Comparison of ENCODE assay signal across 24 cellular contexts in the genomic region with DNA sequence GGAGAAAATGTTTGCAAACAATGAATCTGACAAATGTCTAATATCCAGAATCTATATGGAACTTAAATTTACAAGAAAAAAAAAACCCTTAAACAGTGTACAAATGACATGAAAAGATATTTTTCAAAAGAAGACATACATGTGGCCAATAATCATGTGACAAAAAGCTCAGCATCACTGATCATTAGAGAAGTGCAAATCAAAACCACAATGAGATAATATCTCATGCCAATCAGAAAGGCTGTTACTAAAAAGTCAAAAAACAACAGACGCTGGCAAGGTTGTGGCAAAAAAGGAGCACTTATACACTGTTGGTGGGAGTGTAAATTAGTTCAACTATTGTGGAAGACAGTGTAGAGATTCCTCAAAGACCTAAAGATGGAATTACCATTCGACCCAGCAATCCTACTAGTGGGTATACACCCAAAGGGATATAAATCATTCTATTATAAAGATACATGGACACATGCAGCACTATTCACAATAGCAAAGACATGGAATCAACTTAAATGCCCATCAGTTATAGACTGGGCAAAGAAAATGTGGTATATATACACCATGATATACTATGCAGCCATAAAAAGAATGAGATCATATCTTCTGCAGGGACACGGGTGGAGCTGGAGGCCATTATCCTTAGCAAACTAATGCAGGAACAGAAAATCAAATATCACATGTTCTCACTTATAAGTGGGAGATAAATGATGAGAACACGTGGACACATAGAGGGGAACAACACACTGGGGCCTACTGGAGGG.
DNase-seq lines count a peak whose midpoint lies in the region; ATAC-seq and TF ChIP-seq lines count a peak whose summit lies in the region.
"Had no signal": no experiment of that assay in that cellular context is flagged by ENCODE, and none has a peak within 500 bp of the region (broad histone marks: within the 10 kb centered on the region; RNA-seq: fewer than 3 reads in every experiment).

No MANE protein-coding gene starts in this region.

- H3K27ac Mint-ChIP-seq in activated naive CD4-positive, alpha-beta T cell treated with anti-CD3 and anti-CD28 coated beads, Interleukin-2, amount 10 ng/mL, durations not matched to agents 7 days and 5 days: peak overlapping the region; percentile 28
- peak overlapping the region; percentile 50 for H3K27ac Mint-ChIP-seq in activated naive CD8-positive, alpha-beta T cell treated with anti-CD3 and anti-CD28 coated beads, Interleukin-2, amount 50 U/mL, for 24 hours
- H3K27ac Mint-ChIP-seq in stimulated activated memory B cell treated with anti-CD40 and anti-IgM and Interleukin-4, amounts not matched to agents 10 μg/mL and 1 μg/mL and 100 μg/mL, for 72 hours: peak overlapping the region; percentile 41

- CTCF ChIA-PET in activated naive CD4-positive, alpha-beta T cell treated with anti-CD3 and anti-CD28 coated beads, Interleukin-2, amount 10 ng/mL, durations not matched to agents 7 days and 5 days (lab: Charles Lee): interaction anchor here (1.5 kb wide), 1 partner anchor 17 kb away, joined by 3 read pairs; no protein-coding TSS in a partner anchor
- CTCF ChIA-PET in GM10248 (lab: Yijun Ruan, JAX): interaction anchor here (1.0 to 10.1 kb wide), 2 partner anchors 351 to 481 kb away, joined by 3 to 43 read pairs; no protein-coding TSS in a partner anchor

- no peak overlapping the region for H3K4me3 ChIP-seq in SK-N-MC
- H3K4me3 ChIP-seq: BLaER1, heart right ventricle, thyroid gland had no signal

- H3K36me3 Mint-ChIP-seq in activated naive CD4-positive, alpha-beta T cell treated with anti-CD3 and anti-CD28 coated beads, Interleukin-2, amount 10 ng/mL, durations not matched to agents 7 days and 5 days: peaks cover 17% of the 10 kb centered on the region
- H3K36me3 Mint-ChIP-seq in activated naive CD8-positive, alpha-beta T cell treated with anti-CD3 and anti-CD28 coated beads, Interleukin-2, amount 50 U/mL, for 24 hours (ENCODE audit: low read depth): peaks cover 2% of the 10 kb centered on the region
- H3K36me3 Mint-ChIP-seq in stimulated activated memory B cell treated with anti-CD40 and anti-IgM and Interleukin-4, amounts not matched to agents 10 μg/mL and 1 μg/mL and 100 μg/mL, for 72 hours: peaks cover 6% of the 10 kb centered on the region

- H3K36me3 ChIP-seq in SK-N-MC (ENCODE audit: insufficient read depth, low read length): peaks cover 13% of the 10 kb centered on the region
- H3K36me3 ChIP-seq: BLaER1, brain microvascular endothelial cell, heart right ventricle, thyroid gland had no signal

- H3K9me3 Mint-ChIP-seq in activated naive CD4-positive, alpha-beta T cell treated with anti-CD3 and anti-CD28 coated beads, Interleukin-2, amount 10 ng/mL, durations not matched to agents 7 days and 5 days: no peaks in the 10 kb centered on the region
- no peaks in the 10 kb centered on the region for H3K9me3 Mint-ChIP-seq in activated naive CD8-positive, alpha-beta T cell treated with anti-CD3 and anti-CD28 coated beads, Interleukin-2, amount 50 U/mL, for 24 hours
- no peaks in the 10 kb centered on the region for H3K9me3 Mint-ChIP-seq in stimulated activated memory B cell treated with anti-CD40 and anti-IgM and Interleukin-4, amounts not matched to agents 10 μg/mL and 1 μg/mL and 100 μg/mL, for 72 hours

- POLR2A ChIA-PET in GM10248 (lab: Yijun Ruan, JAX): no interaction called here

- peaks cover 14% of the 10 kb centered on the region for H3K4me1 Mint-ChIP-seq in activated naive CD4-positive, alpha-beta T cell treated with anti-CD3 and anti-CD28 coated beads, Interleukin-2, amount 10 ng/mL, durations not matched to agents 7 days and 5 days
- peaks cover 48% of the 10 kb centered on the region for H3K4me1 Mint-ChIP-seq in activated naive CD8-positive, alpha-beta T cell treated with anti-CD3 and anti-CD28 coated beads, Interleukin-2, amount 50 U/mL, for 24 hours
- peaks cover 42% of the 10 kb centered on the region for H3K4me1 Mint-ChIP-seq in stimulated activated memory B cell treated with anti-CD40 and anti-IgM and Interleukin-4, amounts not matched to agents 10 μg/mL and 1 μg/mL and 100 μg/mL, for 72 hours

- no peak for DNase-seq in activated naive CD4-positive, alpha-beta T cell treated with anti-CD3 and anti-CD28 coated beads, Interleukin-2, amount 10 ng/mL, durations not matched to agents 7 days and 5 days
- DNase-seq in activated naive CD4-positive, alpha-beta T cell treated with anti-CD3 and anti-CD28 coated beads, Interleukin-2, amount 50 U/mL, for 16 hours: no peak
- DNase-seq in SK-N-MC (ENCODE audit: low read depth, low spot score) (no peak), NCI-H1417 (lab: John Stamatoyannopoulos, UW) (no peak), GM10248 (ENCODE audit: extremely low spot score) (no peak)
- no peak for DNase-seq in activated naive CD8-positive, alpha-beta T cell treated with anti-CD3 and anti-CD28 coated beads, Interleukin-2, amount 50 U/mL, for 24 hours
- DNase-seq in stimulated activated naive CD4-positive, alpha-beta T cell treated with Interleukin-2 at 50 U/mL for 16 hours (lab: John Stamatoyannopoulos, UW): no peak
- DNase-seq: ACHN; activated CD4-positive, alpha-beta T cell treated with anti-CD3 and anti-CD28 coated beads, Interleukin-2, amount 50 U/mL, for 1 hour; brain microvascular endothelial cell; effector memory CD4-positive, alpha-beta T cell; foreskin fibroblast; heart right ventricle; mesendoderm; NCI-H1092 treated with DMSO at 0.1 percent for 48 hours; NCI-H2029 treated with DMSO at 0.1 percent for 48 hours; NCI-H226; NCI-H748 treated with DMSO at 0.1 percent for 48 hours; RPMI8226; stimulated activated CD4-positive, alpha-beta T cell treated with anti-CD3 and anti-CD28 coated beads, Interleukin-2, amount 100 ng/mL, for 48 hours; stimulated activated naive CD4-positive, alpha-beta T cell; thyroid gland had no signal

- H3K9me3 ChIP-seq in SK-N-MC (ENCODE audit: low read depth, low read length): peaks cover 12% of the 10 kb centered on the region; the same call in 1 of the 2 replicates
- H3K9me3 ChIP-seq: BLaER1, heart right ventricle, thyroid gland had no signal

- ATAC-seq in activated naive CD8-positive, alpha-beta T cell treated with anti-CD3 and anti-CD28 coated beads, Interleukin-2, amount 50 U/mL, for 24 hours: no peak
- no peak for ATAC-seq in stimulated activated memory B cell treated with anti-CD40 and anti-IgM and Interleukin-4, amounts not matched to agents 10 μg/mL and 1 μg/mL and 100 μg/mL, for 72 hours
- ATAC-seq: heart right ventricle had no signal

- H3K9ac ChIP-seq in SK-N-MC (ENCODE audit: insufficient read length): no peak overlapping the region
- H3K9ac ChIP-seq: BLaER1 had no signal

- no peak overlapping the region for H3K4me3 Mint-ChIP-seq in activated naive CD4-positive, alpha-beta T cell treated with anti-CD3 and anti-CD28 coated beads, Interleukin-2, amount 10 ng/mL, durations not matched to agents 7 days and 5 days
- H3K4me3 Mint-ChIP-seq in activated naive CD8-positive, alpha-beta T cell treated with anti-CD3 and anti-CD28 coated beads, Interleukin-2, amount 50 U/mL, for 24 hours: no peak overlapping the region
- no peak overlapping the region for H3K4me3 Mint-ChIP-seq in stimulated activated memory B cell treated with anti-CD40 and anti-IgM and Interleukin-4, amounts not matched to agents 10 μg/mL and 1 μg/mL and 100 μg/mL, for 72 hours

- TF ChIP-seq CTCF in GM10248 (IDR thresholded peaks at IDR 0.05; ENCODE audit: control extremely low read depth, extremely low read depth, low read depth, missing control alignments): no peak

- peak overlapping the region; percentile 94 for H3K27ac ChIP-seq in SK-N-MC
- H3K27ac ChIP-seq: BLaER1, brain microvascular endothelial cell, heart right ventricle, thyroid gland had no signal

- no peaks in the 10 kb centered on the region for H3K27me3 Mint-ChIP-seq in activated naive CD4-positive, alpha-beta T cell treated with anti-CD3 and anti-CD28 coated beads, Interleukin-2, amount 10 ng/mL, durations not matched to agents 7 days and 5 days
- no peaks in the 10 kb centered on the region for H3K27me3 Mint-ChIP-seq in activated naive CD8-positive, alpha-beta T cell treated with anti-CD3 and anti-CD28 coated beads, Interleukin-2, amount 50 U/mL, for 24 hours
- no peaks in the 10 kb centered on the region for H3K27me3 Mint-ChIP-seq in stimulated activated memory B cell treated with anti-CD40 and anti-IgM and Interleukin-4, amounts not matched to agents 10 μg/mL and 1 μg/mL and 100 μg/mL, for 72 hours
